21 cellular contexts compared by ENCODE assay signal in genomic region chr6:133899556-133899955, GRCh38. TPM values are rescaled to one million over a fixed set of nuclear protein-coding genes. Genes with fewer than 3 reads are reported as not detected.
DNase-seq lines count a peak whose midpoint lies in the region; ATAC-seq, FAIRE-seq and TF ChIP-seq lines count a peak whose summit lies in the region.
"Had no signal": no experiment of that assay in that cellular context is flagged by ENCODE, and none has a peak within 500 bp of the region (broad histone marks: within the 10 kb centered on the region; RNA-seq: fewer than 3 reads in every experiment).

No MANE protein-coding gene starts in this region.

- BruUV-seq in MCF 10A (replicated peaks; lab: Mats Ljungman, UMichigan) (no TSS peak), Caco-2 (replicated peaks; lab: Mats Ljungman, UMichigan) (no TSS peak)

- TF ChIP-seq CTCF in MCF 10A (IDR thresholded peaks at IDR 0.05; ENCODE audit: unreplicated experiment) (no peak), breast epithelium (IDR thresholded peaks at IDR 0.05) (no peak), bronchial epithelial cell (IDR thresholded peaks at IDR 0.05; ENCODE audit: insufficient read depth, low read length, severe bottlenecking) (no peak), natural killer cell (IDR thresholded peaks at IDR 0.05) (no peak), Caco-2 (IDR thresholded peaks at IDR 0.05; ENCODE audit: insufficient read depth in 1 of 2, low read depth in 1 of 2, low read length in 1 of 2, severe bottlenecking in 1 of 2, unreplicated experiment in 1 of 2) (no peak), WTC11 (IDR thresholded peaks at IDR 0.05) (no peak)

- ATAC-seq in natural killer cell (no peak), WTC11 (no peak), GM18519 (IDR thresholded peaks at IDR 0.05; ENCODE audit: low FRiP score, unreplicated experiment) (no peak)
- ATAC-seq: HCT116 had no signal

- H3K9me3 ChIP-seq in breast epithelium = no peaks in the 10 kb centered on the region
- H3K9me3 ChIP-seq in Caco-2 = no peaks in the 10 kb centered on the region
- H3K9me3 ChIP-seq: SJCRH30 had no signal

- DNase-seq in MCF 10A (ENCODE audit: unreplicated experiment) (peak; percentile 82), breast epithelium (ENCODE audit: low spot score in 2 of 2) (no peak), bronchial epithelial cell (ENCODE audit: low read depth) (peak; percentile 89), fibroblast of gingiva (ENCODE audit: low read depth) (peak; percentile 49), natural killer cell (no peak), Caco-2 (no peak), WTC11 (ENCODE audit: low spot score) (no peak)
- DNase-seq: Calu3; CD4-positive, alpha-beta memory T cell; DMS79; NCI-H1105 treated with DMSO at 0.1 percent for 48 hours; NCI-H1694; NCI-H2081 treated with DMSO at 0.1 percent for 48 hours; NCI-H524 treated with DMSO at 0.1 percent for 48 hours; PC-9; SJCRH30 had no signal

- H3K27me3 Mint-ChIP-seq in MCF 10A (ENCODE audit: insufficient read depth, unreplicated experiment) = no peaks in the 10 kb centered on the region
- peaks cover 37 to 68% of the 10 kb centered on the region in 2 donors for H3K27me3 Mint-ChIP-seq in natural killer cell (ENCODE audit: low read depth in 2 of 2)
- peaks cover 24% of the 10 kb centered on the region for H3K27me3 Mint-ChIP-seq in Caco-2 (ENCODE audit: insufficient read depth, unreplicated experiment)
- peaks cover 42% of the 10 kb centered on the region for H3K27me3 Mint-ChIP-seq in WTC11 (ENCODE audit: low read depth)

- no peaks in the 10 kb centered on the region for H3K36me3 ChIP-seq in breast epithelium
- H3K36me3 ChIP-seq in bronchial epithelial cell (ENCODE audit: control insufficient read depth, insufficient read depth, low read length) = no peaks in the 10 kb centered on the region
- H3K36me3 ChIP-seq in Caco-2 (ENCODE audit: control insufficient read depth, insufficient read depth, low read length) = no peaks in the 10 kb centered on the region
- H3K36me3 ChIP-seq: SJCRH30 had no signal

- no peak overlapping the region for H3K4me3 Mint-ChIP-seq in MCF 10A (ENCODE audit: unreplicated experiment)
- no peak overlapping the region for H3K4me3 Mint-ChIP-seq in natural killer cell
- H3K4me3 Mint-ChIP-seq in Caco-2 (ENCODE audit: unreplicated experiment) = no peak overlapping the region
- H3K4me3 Mint-ChIP-seq in WTC11 = no peak overlapping the region
- H3K4me3 Mint-ChIP-seq: CD4-positive, alpha-beta memory T cell had no signal

- H3K4me1 Mint-ChIP-seq in MCF 10A (ENCODE audit: insufficient read depth, unreplicated experiment) (peaks cover 6% of the 10 kb centered on the region), natural killer cell (no peaks in the 10 kb centered on the region), Caco-2 (ENCODE audit: low read depth, unreplicated experiment) (no peaks in the 10 kb centered on the region), WTC11 (peaks cover 19% of the 10 kb centered on the region)

- no peak overlapping the region for H3K27ac Mint-ChIP-seq in MCF 10A (ENCODE audit: low read depth, unreplicated experiment)
- H3K27ac Mint-ChIP-seq in natural killer cell = no peak overlapping the region
- no peak overlapping the region for H3K27ac Mint-ChIP-seq in Caco-2 (ENCODE audit: unreplicated experiment)
- H3K27ac Mint-ChIP-seq in WTC11 = no peak overlapping the region
- H3K27ac Mint-ChIP-seq: CD4-positive, alpha-beta memory T cell had no signal

- no peaks in the 10 kb centered on the region for H3K4me1 ChIP-seq in breast epithelium
- peaks cover 9% of the 10 kb centered on the region for H3K4me1 ChIP-seq in Caco-2
- H3K4me1 ChIP-seq: SJCRH30 had no signal

- intact Hi-C loops in MCF 10A (cut with micrococcal nuclease) (loop anchor here (1.0 kb wide), 1 partner anchor 330 kb away; no protein-coding TSS in a partner anchor), breast epithelium (cut with DNase I; ENCODE audit: low total_unique reads) (no loop called here), natural killer cell (cut with micrococcal nuclease) (no loop called here), Caco-2 (cut with micrococcal nuclease; ENCODE audit: unreplicated experiment) (no loop called here)

- H3K36me3 Mint-ChIP-seq in MCF 10A (ENCODE audit: insufficient read depth, unreplicated experiment) (no peaks in the 10 kb centered on the region), natural killer cell (no peaks in the 10 kb centered on the region), Caco-2 (ENCODE audit: insufficient read depth, unreplicated experiment) (peaks cover 5% of the 10 kb centered on the region), WTC11 (no peaks in the 10 kb centered on the region)
- H3K36me3 Mint-ChIP-seq: CD4-positive, alpha-beta memory T cell had no signal

- POLR2A ChIA-PET in MCF 10A (lab: Yijun Ruan, JAX) (interaction anchor here (0.6 to 1.9 kb wide), 5 partner anchors 13 to 1086 kb away, joined by 3 to 5 read pairs (median 3); partner anchors contain the start of gene RPS12), Caco-2 (lab: Charles Lee) (no interaction called here), WTC11 (lab: Charles Lee) (interaction anchor here (0.7 kb wide), 1 partner anchor 50 kb away, joined by 4 read pairs; no protein-coding TSS in a partner anchor)

- H3K9me3 Mint-ChIP-seq in MCF 10A (ENCODE audit: unreplicated experiment) (no peaks in the 10 kb centered on the region), natural killer cell (no peaks in the 10 kb centered on the region), Caco-2 (ENCODE audit: unreplicated experiment) (peaks cover 8% of the 10 kb centered on the region), WTC11 (no peaks in the 10 kb centered on the region)
- H3K9me3 Mint-ChIP-seq: CD4-positive, alpha-beta memory T cell had no signal

- H3K27me3 ChIP-seq in breast epithelium = peaks cover 0 to 49% of the 10 kb centered on the region in 2 donors
- H3K27me3 ChIP-seq in bronchial epithelial cell (ENCODE audit: control insufficient read depth, insufficient read depth, low read length) = peaks cover 27% of the 10 kb centered on the region
- peaks cover 2% of the 10 kb centered on the region for H3K27me3 ChIP-seq in Caco-2 (replicated peaks; ENCODE audit: control insufficient read depth, insufficient read depth, low read length)

- CTCF ChIA-PET in MCF 10A (lab: Yijun Ruan, JAX) = interaction anchor here (0.6 to 1.7 kb wide), 7 partner anchors 9 to 330 kb away, joined by 3 to 9 read pairs (median 4); no protein-coding TSS in a partner anchor
- CTCF ChIA-PET in Caco-2 (lab: Charles Lee) = interaction anchor here (0.7 to 0.8 kb wide), 2 partner anchors 17 to 300 kb away, joined by 3 read pairs; no protein-coding TSS in a partner anchor
- CTCF ChIA-PET in WTC11 (lab: Charles Lee) = interaction anchor here (1.5 kb wide), 1 partner anchor 17 kb away, joined by 6 read pairs; no protein-coding TSS in a partner anchor

- H3K4me3 ChIP-seq in breast epithelium (no peak overlapping the region), bronchial epithelial cell (ENCODE audit: low read depth, low read length) (no peak overlapping the region), Caco-2 (ENCODE audit: low read depth, low read length) (no peak overlapping the region)
- H3K4me3 ChIP-seq: PC-9, SJCRH30 had no signal

- FAIRE-seq in bronchial epithelial cell (lab: Jason Lieb, UNC) = no peak
- FAIRE-seq: A204.1, GM12892, GM18507 had no signal

- no peak for TF ChIP-seq POLR2A in breast epithelium (IDR thresholded peaks at IDR 0.05)

- H3K27ac ChIP-seq in breast epithelium = no peak overlapping the region
- H3K27ac ChIP-seq: PC-9, SJCRH30 had no signal

TF ChIP-seq in WTC11, 78 proteins besides CTCF, POLR2A, EP300 and RAD21 (continues in another document):
- TF ChIP-seq CBFB (CRISPR knock-in tag; IDR thresholded peaks at IDR 0.05; ENCODE audit: low read depth) (no peak), SMAD4 (CRISPR knock-in tag; IDR thresholded peaks at IDR 0.05) (no peak), USF1 (CRISPR knock-in tag; IDR thresholded peaks at IDR 0.05) (no peak), ZNF423 (CRISPR knock-in tag; IDR thresholded peaks at IDR 0.05) (no peak), ZNF512 (CRISPR knock-in tag; IDR thresholded peaks at IDR 0.05; ENCODE audit: borderline replicate concordance) (no peak)

RNA-seq across cellular contexts. Expression of gene TCF21, which starts 10.6 kb away (rescaled TPM):
- total RNA-seq in MCF 10A (2022) = not detected in 2 replicates
- total RNA-seq in breast epithelium = 1 to 10 TPM in 1 of 3 donors, not detected in 2; 1.0 TPM
- total RNA-seq in bronchial epithelial cell = 0.26 TPM in 1 of 2 replicates, not detected in the other
- not detected for total RNA-seq in natural killer cell
- not detected in 2 replicates for total RNA-seq in Caco-2 (2022)
- total RNA-seq in WTC11 (2021) = 0.11 to 0.22 TPM (median 0.14 TPM) in 3 replicates
- total RNA-seq: Calu3; CD4-positive, alpha-beta memory T cell; PC-9; SJCRH30 had no signal

RNA-seq across cellular contexts. Expression of gene TBPL1, which starts 53.5 kb away (rescaled TPM):
- total RNA-seq in MCF 10A (2022) = 40.9 and 51.8 TPM in 2 replicates
- 10 to 100 TPM; 10.2 to 16.4 (median 15.4) TPM for total RNA-seq in breast epithelium
- total RNA-seq in bronchial epithelial cell = 15.9 and 18.4 TPM in 2 replicates
- 10 to 100 TPM; 54.8 to 71.0 (median 59.9) TPM for total RNA-seq in natural killer cell
- total RNA-seq in Caco-2 (2022) = 19.3 and 23.6 TPM in 2 replicates
- 39.8 to 44.0 TPM (median 42.1 TPM) in 3 replicates for total RNA-seq in WTC11 (2021)

Comparison
In these comparisons a context has a peak if more than half of its experiments do, and no peak if none do; other contexts are left out.
1. DNase-seq: peak in MCF 10A (single experiment), bronchial epithelial cell (single experiment) and fibroblast of gingiva (single experiment); none in breast epithelium (0 of 2), natural killer cell (single experiment), Caco-2 (0 of 2) and WTC11 (single experiment).